Comparison of ENCODE assay signal across 9 cellular contexts in the genomic region with DNA sequence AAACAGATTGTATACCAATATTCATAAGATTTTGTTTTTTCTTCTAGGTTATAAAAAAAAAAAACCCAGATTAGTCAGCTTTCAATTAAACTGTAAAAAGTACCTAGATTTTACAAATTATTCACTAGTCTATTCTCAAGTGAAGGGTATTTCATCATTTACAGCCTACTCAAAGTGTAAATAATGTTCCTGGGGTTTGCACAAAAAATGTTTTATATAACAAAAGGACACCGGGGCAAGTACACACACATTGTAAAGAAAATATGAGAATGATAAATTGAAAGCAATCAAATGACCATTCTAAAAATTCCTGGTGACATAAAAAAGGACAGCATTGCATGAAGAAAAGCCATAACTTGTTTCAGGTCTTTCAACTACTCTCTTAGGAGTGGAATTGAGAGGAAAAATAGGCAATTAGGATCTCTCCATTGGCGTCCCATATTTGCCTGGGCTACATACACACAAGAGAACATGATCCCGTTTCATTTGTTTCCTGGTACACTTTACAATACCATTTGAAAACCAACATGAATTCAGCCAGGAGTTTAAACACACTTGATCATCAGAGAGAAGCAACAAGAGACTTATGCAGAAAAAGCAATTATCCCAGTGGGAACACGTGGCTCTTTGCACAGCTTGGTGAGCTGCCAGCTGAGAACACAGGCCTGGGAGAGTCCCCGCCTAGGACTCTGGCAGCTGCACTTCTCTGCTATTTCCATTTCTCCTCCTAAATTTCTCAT.
DNase-seq lines count a peak whose midpoint lies in the region; ATAC-seq and TF ChIP-seq lines count a peak whose summit lies in the region.
"Had no signal": no experiment of that assay in that cellular context is flagged by ENCODE, and none has a peak within 500 bp of the region (broad histone marks: within the 10 kb centered on the region; RNA-seq: fewer than 3 reads in every experiment).

No MANE protein-coding gene starts in this region.

- no peaks in the 10 kb centered on the region for H3K36me3 Mint-ChIP-seq in progenitor cell of endocrine pancreas (ENCODE audit: insufficient read depth)
- H3K36me3 Mint-ChIP-seq in activated CD4-positive, alpha-beta memory T cell treated with anti-CD3 and anti-CD28 coated beads, Interleukin-2, amount 10 ng/mL, durations not matched to agents 7 days and 5 days (ENCODE audit: low read depth), result no peaks in the 10 kb centered on the region

- TF ChIP-seq POLR2A in GM18505 (IDR thresholded peaks at IDR 0.05; ENCODE audit: borderline replicate concordance, extremely low read depth, insufficient read depth, insufficient read length), result no peak

- DNase-seq in G401 (ENCODE audit: low spot score) (peak; percentile 75), NCI-H524 (lab: John Stamatoyannopoulos, UW) (peak; percentile 82 to 91), fibroblast of pulmonary artery (ENCODE audit: low read depth) (peak; percentile 47), progenitor cell of endocrine pancreas (ENCODE audit: low spot score, unreplicated experiment) (no peak), GF-D8 (lab: John Stamatoyannopoulos, UW) (no peak)
- DNase-seq in activated CD4-positive, alpha-beta memory T cell treated with anti-CD3 and anti-CD28 coated beads, Interleukin-2, amount 10 ng/mL, durations not matched to agents 7 days and 5 days, result no peak
- DNase-seq: stimulated activated naive CD4-positive, alpha-beta T cell had no signal

- POLR2A ChIA-PET in activated CD4-positive, alpha-beta memory T cell treated with anti-CD3 and anti-CD28 coated beads, Interleukin-2, amount 10 ng/mL, durations not matched to agents 7 days and 5 days (lab: Charles Lee), result no interaction called here

- H3K4me3 Mint-ChIP-seq in progenitor cell of endocrine pancreas (ENCODE audit: low read depth), result no peak overlapping the region
- H3K4me3 Mint-ChIP-seq in activated CD4-positive, alpha-beta memory T cell treated with anti-CD3 and anti-CD28 coated beads, Interleukin-2, amount 10 ng/mL, durations not matched to agents 7 days and 5 days, result no peak overlapping the region

- CTCF ChIA-PET in activated CD4-positive, alpha-beta memory T cell treated with anti-CD3 and anti-CD28 coated beads, Interleukin-2, amount 10 ng/mL, durations not matched to agents 7 days and 5 days (lab: Charles Lee), result no interaction called here

- peaks cover 17% of the 10 kb centered on the region for H3K4me1 Mint-ChIP-seq in progenitor cell of endocrine pancreas (ENCODE audit: low read depth)
- no peaks in the 10 kb centered on the region for H3K4me1 Mint-ChIP-seq in activated CD4-positive, alpha-beta memory T cell treated with anti-CD3 and anti-CD28 coated beads, Interleukin-2, amount 10 ng/mL, durations not matched to agents 7 days and 5 days

- no peak for TF ChIP-seq CTCF in fibroblast of pulmonary artery (IDR thresholded peaks at IDR 0.05; ENCODE audit: low read length, missing control alignments)
- no peak for TF ChIP-seq CTCF in progenitor cell of endocrine pancreas (IDR thresholded peaks at IDR 0.05; ENCODE audit: unreplicated experiment)

- H3K27ac Mint-ChIP-seq in progenitor cell of endocrine pancreas, result peak overlapping the region; percentile 76
- no peak overlapping the region for H3K27ac Mint-ChIP-seq in activated CD4-positive, alpha-beta memory T cell treated with anti-CD3 and anti-CD28 coated beads, Interleukin-2, amount 10 ng/mL, durations not matched to agents 7 days and 5 days

- no peak overlapping the region for H3K4me3 ChIP-seq in fibroblast of pulmonary artery (replicated peaks; ENCODE audit: low read depth, low read length)

- in situ Hi-C loops in G401 (cut with HindIII; ENCODE audit: low sequenced_read_pairs), result no loop called here

- ATAC-seq in HG03139 (IDR thresholded peaks at IDR 0.05; ENCODE audit: unreplicated experiment) (no peak), GM18505 (IDR thresholded peaks at IDR 0.05; ENCODE audit: unreplicated experiment) (no peak)

- H3K27me3 Mint-ChIP-seq in progenitor cell of endocrine pancreas, result no peaks in the 10 kb centered on the region
- no peaks in the 10 kb centered on the region for H3K27me3 Mint-ChIP-seq in activated CD4-positive, alpha-beta memory T cell treated with anti-CD3 and anti-CD28 coated beads, Interleukin-2, amount 10 ng/mL, durations not matched to agents 7 days and 5 days

- H3K9me3 Mint-ChIP-seq in progenitor cell of endocrine pancreas (ENCODE audit: low read depth), result no peaks in the 10 kb centered on the region
- H3K9me3 Mint-ChIP-seq in activated CD4-positive, alpha-beta memory T cell treated with anti-CD3 and anti-CD28 coated beads, Interleukin-2, amount 10 ng/mL, durations not matched to agents 7 days and 5 days, result peaks cover 3% of the 10 kb centered on the region

Comparison
In these comparisons a context has a peak if more than half of its experiments do, and no peak if none do; other contexts are left out.
1. DNase-seq: peak in G401 (single experiment), NCI-H524 (2 of 2) and fibroblast of pulmonary artery (single experiment); none in progenitor cell of endocrine pancreas (single experiment), GF-D8 (single experiment) and activated CD4-positive, alpha-beta memory T cell treated with anti-CD3 and anti-CD28 coated beads, Interleukin-2, amount 10 ng/mL, durations not matched to agents 7 days and 5 days (single experiment).